In the genomic region with DNA sequence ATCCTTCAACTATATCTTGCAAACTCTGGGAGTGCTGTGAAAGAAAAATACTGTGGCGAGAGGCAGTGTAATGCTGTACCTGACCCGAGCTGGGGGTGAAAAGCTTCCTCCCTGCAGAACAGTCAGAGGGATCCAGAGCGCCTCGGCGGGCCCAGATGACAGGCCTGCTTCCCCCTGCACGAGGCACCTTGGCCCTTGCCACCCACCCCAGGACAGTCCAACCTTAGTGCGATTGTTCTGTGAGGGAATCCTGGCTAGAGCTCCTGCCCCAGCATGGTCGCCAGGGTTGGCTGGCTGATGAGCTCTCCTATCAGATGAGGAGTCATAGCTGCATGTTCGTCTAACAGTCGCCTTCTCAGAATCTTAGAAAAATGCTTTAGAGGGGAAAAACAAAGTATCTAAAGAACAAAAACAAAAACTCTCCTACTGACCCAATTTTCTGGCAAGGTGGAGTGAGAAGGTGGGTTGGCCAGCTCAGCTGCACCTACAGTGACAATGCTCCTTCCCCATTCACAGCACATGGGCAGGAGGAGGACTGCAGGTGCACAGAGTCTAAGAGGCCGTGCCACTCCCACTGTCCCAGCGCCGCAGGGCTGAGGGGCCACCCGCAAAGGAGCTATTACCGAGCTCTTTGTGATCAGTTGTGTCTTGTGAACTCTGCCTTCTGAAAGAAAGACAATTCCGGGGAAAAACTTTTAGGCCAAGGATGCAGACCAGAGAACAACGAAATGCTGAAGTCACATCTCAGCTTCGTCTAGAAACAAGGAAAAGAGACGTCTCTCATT, we compare ENCODE assay signal across 9 cellular contexts. TPM values are rescaled to one million over a fixed set of nuclear protein-coding genes. Genes with fewer than 3 reads are reported as not detected.
"Had no signal": no experiment of that assay in that cellular context is flagged by ENCODE, and none has a peak within 500 bp of the region (broad histone marks: within the 10 kb centered on the region; RNA-seq: fewer than 3 reads in every experiment).

No MANE protein-coding gene starts in this region.

- FAIRE-seq: HTR-8/SVneo had no signal

- H3K36me3 ChIP-seq: HAP-1 had no signal

- H3K4me1 ChIP-seq: HAP-1 had no signal

- ATAC-seq: HCT116 had no signal

- H3K4me3 ChIP-seq: GM23338, HAP-1 had no signal

- H3K9me3 ChIP-seq: HAP-1 had no signal

- H2AFZ ChIP-seq: GM23338 had no signal

- H3K4me2 ChIP-seq: GM23338 had no signal

- DNase-seq: HFFc6, KBM-7 had no signal

RNA-seq across cellular contexts. Expression of a gene that starts 28.6 kb away (rescaled TPM):
- total RNA-seq: H4, HFFc6, HT-29 had no signal
- polyA plus RNA-seq: GM23338, IgD-negative memory B cell had no signal
